Comparison of ENCODE assay signal across 18 cellular contexts in the genomic region with DNA sequence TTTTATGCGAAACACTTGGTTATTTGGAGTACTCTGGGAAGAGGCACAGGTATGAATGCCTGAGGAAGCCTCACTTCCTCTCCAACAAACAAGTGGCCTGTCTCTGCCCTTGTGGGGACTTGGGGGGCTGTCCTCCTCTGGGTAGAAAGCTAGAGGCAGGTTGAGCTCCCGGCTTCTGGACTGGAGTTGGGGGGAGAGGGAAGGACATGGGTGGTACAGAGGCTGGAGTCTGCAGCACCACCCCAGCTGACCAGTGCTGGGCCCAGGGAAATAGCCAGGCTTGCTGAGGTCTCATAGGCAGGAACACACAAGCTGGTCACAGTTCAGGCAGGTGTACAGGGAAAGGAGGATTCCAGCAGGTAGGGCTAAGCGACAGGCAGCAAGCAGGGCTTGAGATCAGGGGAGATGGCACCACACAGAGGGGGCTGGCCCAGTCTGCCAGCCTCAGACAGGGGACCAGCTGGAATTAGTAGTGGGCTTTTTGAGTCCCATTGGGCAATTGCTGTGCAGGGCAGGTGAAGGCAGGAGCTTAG.
DNase-seq lines count a peak whose midpoint lies in the region; ATAC-seq and TF ChIP-seq lines count a peak whose summit lies in the region.
"Had no signal": no experiment of that assay in that cellular context is flagged by ENCODE, and none has a peak within 500 bp of the region (broad histone marks: within the 10 kb centered on the region; RNA-seq: fewer than 3 reads in every experiment).

No MANE protein-coding gene starts in this region.

- H3K4me1 ChIP-seq in GM23248 (ENCODE audit: insufficient read depth) (peaks cover 49% of the 10 kb centered on the region), mammary epithelial cell (ENCODE audit: insufficient read depth, low read length) (peaks cover 54% of the 10 kb centered on the region), stomach (peaks cover 3 to 58% (median 34%) of the 10 kb centered on the region in 4 donors)
- H3K4me1 ChIP-seq: HAP-1 had no signal

- in situ Hi-C loops in GM23248 (cut with MboI): no loop called here
- in situ Hi-C loops in mammary epithelial cell (cut with MboI; ENCODE audit: low sequenced_read_pairs in 2 of 2): no loop called here

- peaks cover 59% of the 10 kb centered on the region for H3F3A ChIP-seq in GM23248 (ENCODE audit: insufficient read depth)

- H3K27me3 Mint-ChIP-seq in mesothelial cell of epicardium (ENCODE audit: low read depth) (no peaks in the 10 kb centered on the region), immature natural killer cell (ENCODE audit: low read depth in 3 of 3) (peaks cover 0 to 8% (median 2%) of the 10 kb centered on the region in 3 donors)

- H3K9me3 Mint-ChIP-seq in mesothelial cell of epicardium: no peaks in the 10 kb centered on the region
- H3K9me3 Mint-ChIP-seq in immature natural killer cell: peaks cover 0 to 2% (median 0%) of the 10 kb centered on the region in 6 donors
- H3K9me3 Mint-ChIP-seq: activated CD8-positive, alpha-beta T cell treated with anti-CD3 and anti-CD28 coated beads for 36 hours; T-helper 1 cell treated with Interleukin-12 subunit alpha and Interleukin-12 subunit beta and Interleukin-4 antibody, amounts not matched to agents 30 μg/mL and 1 μg/mL, for 36 hours; type B pancreatic cell had no signal

- 97 to 99% methylated on average over 3 of the region's 3 CpGs for WGBS in GM23248 (ENCODE audit: low coverage in 1 of 2, low lambda C conversion rate in 2 of 2, missing lambda C conversion rate in 2 of 2), 2 experiments
- WGBS in mammary epithelial cell (ENCODE audit: low coverage, missing lambda C conversion rate): 100% methylated on average over 3 of the region's 3 CpGs
- 84 to 93% (median 91%) methylated on average over 3 of the region's 3 CpGs for WGBS in stomach, 5 donors

- H3K4me1 Mint-ChIP-seq in mesothelial cell of epicardium (peaks cover 39% of the 10 kb centered on the region), immature natural killer cell (no peaks in the 10 kb centered on the region)
- H3K4me1 Mint-ChIP-seq: CD4-positive, CD25-positive, alpha-beta regulatory T cell had no signal

- H3K9me3 ChIP-seq in GM23248 (ENCODE audit: low read depth) (no peaks in the 10 kb centered on the region), mammary epithelial cell (replicated peaks; ENCODE audit: insufficient read depth, low read length) (no peaks in the 10 kb centered on the region), stomach (no peaks in the 10 kb centered on the region)
- H3K9me3 ChIP-seq: HAP-1 had no signal

- H3K4me3 ChIP-seq in GM23248 (no peak overlapping the region), mammary epithelial cell (replicated peaks in 1 of 3; ENCODE audit: insufficient read depth in 1 of 3, low read depth in 2 of 3, low read length in 3 of 3) (no peak overlapping the region), stomach (no peak overlapping the region)
- H3K4me3 ChIP-seq: GM12878, HAP-1 had no signal

- TF ChIP-seq CTCF in mammary epithelial cell (conservative IDR thresholded peaks at IDR 0.05 in 1 of 2, IDR thresholded peaks at IDR 0.05 in 1 of 2; ENCODE audit: extremely low read depth in 1 of 2, insufficient read depth in 1 of 2, low read depth in 1 of 2, low read length in 2 of 2) (no peak), mesothelial cell of epicardium (IDR thresholded peaks at IDR 0.05; ENCODE audit: unreplicated experiment) (no peak), stomach (IDR thresholded peaks at IDR 0.05) (no peak)

- no peak for TF ChIP-seq POLR2A in stomach (IDR thresholded peaks at IDR 0.05)

- no peak for ATAC-seq in HG03095 (IDR thresholded peaks at IDR 0.05; ENCODE audit: unreplicated experiment)
- ATAC-seq: activated CD8-positive, alpha-beta T cell treated with anti-CD3 and anti-CD28 coated beads for 36 hours; GM12878 had no signal

- H3K27ac ChIP-seq in GM23248 (peak overlapping the region; percentile 93), mammary epithelial cell (ENCODE audit: insufficient read depth, low read depth, low read length) (peak overlapping the region; percentile 71), stomach (peak overlapping the region; percentile 24 to 80 (median 66))

- intact Hi-C loops in mammary epithelial cell (cut with micrococcal nuclease): no loop called here
- intact Hi-C loops in stomach (cut with DNase I; ENCODE audit: low total_unique reads): no loop called here

- H3K4me3 Mint-ChIP-seq in mesothelial cell of epicardium (no peak overlapping the region), immature natural killer cell (no peak overlapping the region)
- H3K4me3 Mint-ChIP-seq: activated CD8-positive, alpha-beta T cell treated with anti-CD3 and anti-CD28 coated beads for 36 hours; activated naive CD8-positive, alpha-beta T cell; CD4-positive, CD25-positive, alpha-beta regulatory T cell; T-helper 1 cell treated with Interleukin-12 subunit alpha and Interleukin-12 subunit beta and Interleukin-4 antibody, amounts not matched to agents 30 μg/mL and 1 μg/mL, for 36 hours; type B pancreatic cell had no signal

- H3K9ac ChIP-seq in GM23248 (peak overlapping the region; percentile 61), mammary epithelial cell (ENCODE audit: insufficient read depth, low read length) (peak overlapping the region; percentile 34)

- no peaks in the 10 kb centered on the region for H3K9me2 ChIP-seq in GM23248 (ENCODE audit: insufficient read depth)

- H3K36me3 Mint-ChIP-seq in mesothelial cell of epicardium (peaks cover 5% of the 10 kb centered on the region), immature natural killer cell (no peaks in the 10 kb centered on the region)
- H3K36me3 Mint-ChIP-seq: activated naive CD8-positive, alpha-beta T cell; CD4-positive, CD25-positive, alpha-beta regulatory T cell; type B pancreatic cell had no signal

- CTCF ChIA-PET in mammary epithelial cell (lab: Charles Lee; ENCODE audit: low non-redundant PET): no interaction called here

- dilution Hi-C loops in mammary epithelial cell (cut with HindIII; ENCODE audit: low sequenced_read_pairs): no loop called here

- H3K36me3 ChIP-seq in GM23248 (ENCODE audit: low read depth) (no peaks in the 10 kb centered on the region), mammary epithelial cell (ENCODE audit: insufficient read depth, low read length) (no peaks in the 10 kb centered on the region), stomach (no peaks in the 10 kb centered on the region)
- H3K36me3 ChIP-seq: HAP-1 had no signal

- H3K4me2 ChIP-seq in GM23248 (ENCODE audit: unreplicated experiment) (no peak overlapping the region), mammary epithelial cell (ENCODE audit: insufficient read depth, low read depth, low read length) (no peak overlapping the region)

- H2AFZ ChIP-seq in GM23248 (peak overlapping the region; percentile 33; the same call in 1 of the 2 replicates), mammary epithelial cell (ENCODE audit: low read depth, low read length) (peak overlapping the region; percentile 82)

- BruUV-seq in mammary epithelial cell (replicated peaks; lab: Mats Ljungman, UMichigan): no TSS peak

- H3K27me3 ChIP-seq in GM23248 (replicated peaks; ENCODE audit: insufficient read depth): no peaks in the 10 kb centered on the region
- H3K27me3 ChIP-seq in mammary epithelial cell (ENCODE audit: insufficient read depth, low read length): no peaks in the 10 kb centered on the region
- H3K27me3 ChIP-seq in stomach: no peaks in the 10 kb centered on the region

- no peaks in the 10 kb centered on the region for H3K79me2 ChIP-seq in GM23248 (ENCODE audit: insufficient read depth)
- no peaks in the 10 kb centered on the region for H3K79me2 ChIP-seq in mammary epithelial cell (ENCODE audit: insufficient read depth, low read length)

- H3K27ac Mint-ChIP-seq in mesothelial cell of epicardium (peak overlapping the region; percentile 19), immature natural killer cell (no peak overlapping the region)
- H3K27ac Mint-ChIP-seq: activated CD8-positive, alpha-beta T cell treated with anti-CD3 and anti-CD28 coated beads for 36 hours; activated naive CD8-positive, alpha-beta T cell; CD4-positive, CD25-positive, alpha-beta regulatory T cell; T-helper 1 cell treated with Interleukin-12 subunit alpha and Interleukin-12 subunit beta and Interleukin-4 antibody, amounts not matched to agents 30 μg/mL and 1 μg/mL, for 36 hours; type B pancreatic cell had no signal

- DNase-seq in GM23248 (no peak), mammary epithelial cell (no peak), mesothelial cell of epicardium (ENCODE audit: low spot score in 2 of 2, unreplicated experiment in 2 of 2) (no peak), stomach (no peak), DMS53 treated with DMSO at 0.1 percent for 48 hours (lab: John Stamatoyannopoulos, UW; ENCODE audit: unreplicated experiment) (no peak), T-helper 2 cell (no peak), immature natural killer cell (no peak)
- DNase-seq: activated CD8-positive, alpha-beta T cell treated with anti-CD3 and anti-CD28 coated beads for 36 hours; activated T-cell treated with anti-CD3 and anti-CD28 coated beads, Interleukin-2, amount 50 U/mL, for 48 hours; CD4-positive, CD25-positive, alpha-beta regulatory T cell; NCI-H526 treated with DMSO at 0.1 percent for 48 hours; SHP77 treated with DMSO at 0.1 percent for 48 hours had no signal

- H4K20me1 ChIP-seq in GM23248 (ENCODE audit: insufficient read depth) (no peaks in the 10 kb centered on the region), mammary epithelial cell (ENCODE audit: insufficient read depth, low read length) (no peaks in the 10 kb centered on the region)

- no peak for TF ChIP-seq EP300 in stomach (IDR thresholded peaks at IDR 0.05)
